Comparison of ENCODE assay signal across 25 cellular contexts in genomic region chr4:72318771-72319170, GRCh38.
DNase-seq lines count a peak whose midpoint lies in the region; ATAC-seq and TF ChIP-seq lines count a peak whose summit lies in the region.
"Had no signal": no experiment of that assay in that cellular context is flagged by ENCODE, and none has a peak within 500 bp of the region (broad histone marks: within the 10 kb centered on the region; RNA-seq: fewer than 3 reads in every experiment).

No MANE protein-coding gene starts in this region.

- intact Hi-C loops in PC-3 (cut with micrococcal nuclease) (loop anchor here (10.0 kb wide), 1 partner anchor 936 kb away; the partner anchor contains the start of gene ANKRD17), left lung (cut with DNase I) (no loop called here)

- no peaks in the 10 kb centered on the region for H4K20me1 ChIP-seq in PC-3 (ENCODE audit: low read length)

- POLR2A ChIA-PET in PC-3 (lab: Charles Lee; ENCODE audit: unreplicated experiment) = interaction anchor here (0.6 to 0.7 kb wide), 2 partner anchors 17 to 162 kb away, joined by 6 to 10 read pairs; no protein-coding TSS in a partner anchor

- no TSS peak for BruUV-seq in PC-3 (replicated peaks; lab: Mats Ljungman, UMichigan)

- no peak overlapping the region for H2AFZ ChIP-seq in PC-3 (ENCODE audit: low read length)

- no peak for TF ChIP-seq CTCF in PC-3 (conservative IDR thresholded peaks at IDR 0.05; ENCODE audit: low read depth, low read length)
- no peak for TF ChIP-seq CTCF in epithelial cell of esophagus (IDR thresholded peaks at IDR 0.05; ENCODE audit: insufficient read depth, low read depth, low read length, missing control alignments)
- TF ChIP-seq CTCF in left lung (IDR thresholded peaks at IDR 0.05) = no peak

- no peaks in the 10 kb centered on the region for H3K9me3 Mint-ChIP-seq in activated naive CD4-positive, alpha-beta T cell treated with anti-CD3 and anti-CD28 coated beads, Interleukin-2, amount 50 U/mL, for 72 hours
- H3K9me3 Mint-ChIP-seq in activated CD8-positive, alpha-beta memory T cell treated with anti-CD3 and anti-CD28 coated beads, Interleukin-2, amount 10 ng/mL, durations not matched to agents 7 days and 5 days (ENCODE audit: low read depth) = no peaks in the 10 kb centered on the region
- H3K9me3 Mint-ChIP-seq: activated B cell treated with CpG ODN at 0.5 μM for 24 hours; CD4-positive, alpha-beta T cell had no signal

- no peaks in the 10 kb centered on the region for H3K36me3 ChIP-seq in PC-3 (ENCODE audit: low read depth, low read length)
- no peaks in the 10 kb centered on the region for H3K36me3 ChIP-seq in left lung
- H3K36me3 ChIP-seq in H7 (replicated peaks; ENCODE audit: control insufficient read depth, insufficient read depth, low read length) = no peaks in the 10 kb centered on the region
- H3K36me3 ChIP-seq: prostate gland had no signal

- H3F3A ChIP-seq in PC-3 (ENCODE audit: low read length, unreplicated experiment) = peaks cover 15% of the 10 kb centered on the region

- H3K36me3 Mint-ChIP-seq in activated naive CD4-positive, alpha-beta T cell treated with anti-CD3 and anti-CD28 coated beads, Interleukin-2, amount 50 U/mL, for 72 hours = no peaks in the 10 kb centered on the region
- no peaks in the 10 kb centered on the region for H3K36me3 Mint-ChIP-seq in activated CD8-positive, alpha-beta memory T cell treated with anti-CD3 and anti-CD28 coated beads, Interleukin-2, amount 10 ng/mL, durations not matched to agents 7 days and 5 days

- ATAC-seq in PC-3 = peak; percentile 42
- ATAC-seq in left lung = peak; percentile 54
- ATAC-seq in activated naive CD4-positive, alpha-beta T cell treated with anti-CD3 and anti-CD28 coated beads, Interleukin-2, amount 50 U/mL, for 72 hours = no peak
- ATAC-seq in activated CD8-positive, alpha-beta memory T cell treated with anti-CD3 and anti-CD28 coated beads, Interleukin-2, amount 10 ng/mL, durations not matched to agents 7 days and 5 days = no peak

- H3K9me3 ChIP-seq in PC-3 (ENCODE audit: low read length) (no peaks in the 10 kb centered on the region), left lung (no peaks in the 10 kb centered on the region)
- H3K9me3 ChIP-seq: prostate gland had no signal

- peak overlapping the region; percentile 78 for H3K9ac ChIP-seq in PC-3 (ENCODE audit: low read length)

- H3K9me2 ChIP-seq in PC-3 (replicated peaks; ENCODE audit: low read length) = no peaks in the 10 kb centered on the region

- H3K4me3 ChIP-seq in PC-3 (ENCODE audit: low read length) (peak overlapping the region; percentile 26; the same call in 1 of the 2 replicates), epithelial cell of esophagus (ENCODE audit: low read length) (no peak overlapping the region), left lung (no peak overlapping the region), H7 (ENCODE audit: insufficient read depth, low read depth, low read length) (no peak overlapping the region)
- H3K4me3 ChIP-seq: lung, prostate gland had no signal

- no peaks in the 10 kb centered on the region for H3K79me2 ChIP-seq in PC-3 (ENCODE audit: low read length)

- CTCF ChIA-PET in PC-3 (lab: Charles Lee) = interaction anchor here (0.7 kb wide), 1 partner anchor 177 kb away, joined by 3 read pairs; no protein-coding TSS in a partner anchor
- CTCF ChIA-PET in activated CD8-positive, alpha-beta memory T cell treated with anti-CD3 and anti-CD28 coated beads, Interleukin-2, amount 10 ng/mL, durations not matched to agents 7 days and 5 days (lab: Charles Lee) = no interaction called here

- H3K4me1 ChIP-seq in PC-3 (ENCODE audit: insufficient read depth, low read length) (peaks cover 51% of the 10 kb centered on the region), left lung (no peaks in the 10 kb centered on the region)
- H3K4me1 ChIP-seq: prostate gland had no signal

- H3K4me3 Mint-ChIP-seq in activated CD8-positive, alpha-beta memory T cell treated with anti-CD3 and anti-CD28 coated beads, Interleukin-2, amount 10 ng/mL, durations not matched to agents 7 days and 5 days = no peak overlapping the region
- H3K4me3 Mint-ChIP-seq: activated B cell treated with CpG ODN at 0.5 μM for 24 hours; CD4-positive, alpha-beta T cell had no signal

- H3K4me1 Mint-ChIP-seq in activated CD8-positive, alpha-beta memory T cell treated with anti-CD3 and anti-CD28 coated beads, Interleukin-2, amount 10 ng/mL, durations not matched to agents 7 days and 5 days = peaks cover 16% of the 10 kb centered on the region
- H3K4me1 Mint-ChIP-seq: activated B cell treated with CpG ODN at 0.5 μM for 24 hours had no signal

- peak overlapping the region; percentile 98 for H3K27ac ChIP-seq in PC-3 (ENCODE audit: low read length)
- no peak overlapping the region for H3K27ac ChIP-seq in left lung
- H3K27ac ChIP-seq: HL-60, prostate gland had no signal

- peak; percentile 53 for DNase-seq in Caki2 (ENCODE audit: low read depth)
- DNase-seq in PC-3 = peak; percentile 75
- peak; percentile 80 for DNase-seq in epithelial cell of esophagus (ENCODE audit: low read depth)
- no peak for DNase-seq in left lung
- DNase-seq in H7 = no peak
- no peak for DNase-seq in activated naive CD4-positive, alpha-beta T cell treated with anti-CD3 and anti-CD28 coated beads, Interleukin-2, amount 50 U/mL, for 72 hours (ENCODE audit: low spot score in 2 of 2)
- DNase-seq in activated CD8-positive, alpha-beta memory T cell treated with anti-CD3 and anti-CD28 coated beads, Interleukin-2, amount 10 ng/mL, durations not matched to agents 7 days and 5 days = no peak
- no peak for DNase-seq in NCI-H1436 (lab: John Stamatoyannopoulos, UW)
- DNase-seq: activated B cell treated with CpG ODN at 0.5 μM for 24 hours; activated CD4-positive, alpha-beta T cell treated with anti-CD3 and anti-CD28 coated beads, Interleukin-2, amount 50 U/mL, for 48 hours; activated effector memory CD4-positive, alpha-beta T cell treated with Interleukin-2 at 50 U/mL for 16 hours; CD4-positive, alpha-beta T cell; dermis blood vessel endothelial cell; DMS153; hippocampal formation; IMR-90; NCI-H1436 treated with DMSO at 0.1 percent for 48 hours; NCI-H2171; NCI-H526 treated with DMSO at 0.1 percent for 48 hours; Right ventricle myocardium superior; substantia nigra; T1000 had no signal

- H3K27ac Mint-ChIP-seq in activated naive CD4-positive, alpha-beta T cell treated with anti-CD3 and anti-CD28 coated beads, Interleukin-2, amount 50 U/mL, for 72 hours = no peak overlapping the region
- H3K27ac Mint-ChIP-seq in activated CD8-positive, alpha-beta memory T cell treated with anti-CD3 and anti-CD28 coated beads, Interleukin-2, amount 10 ng/mL, durations not matched to agents 7 days and 5 days = no peak overlapping the region
- H3K27ac Mint-ChIP-seq: activated B cell treated with CpG ODN at 0.5 μM for 24 hours; CD4-positive, alpha-beta T cell had no signal

- in situ Hi-C loops in Caki2 (cut with HindIII; ENCODE audit: low pct_unique_long_range_greater_than_20kb, low sequenced_read_pairs) = no loop called here

- peaks cover 8% of the 10 kb centered on the region for H3K27me3 Mint-ChIP-seq in activated CD8-positive, alpha-beta memory T cell treated with anti-CD3 and anti-CD28 coated beads, Interleukin-2, amount 10 ng/mL, durations not matched to agents 7 days and 5 days

- peak overlapping the region; percentile 72 for H3K4me2 ChIP-seq in PC-3 (ENCODE audit: low read length)

- H3K27me3 ChIP-seq in PC-3 (ENCODE audit: low read length) (no peaks in the 10 kb centered on the region), left lung (no peaks in the 10 kb centered on the region), H7 (ENCODE audit: control insufficient read depth, insufficient read depth, low read length) (no peaks in the 10 kb centered on the region)

Comparison
In these comparisons a context has a peak if more than half of its experiments do, and no peak if none do; other contexts are left out.
1. DNase-seq: peak in Caki2 (single experiment), PC-3 (single experiment) and epithelial cell of esophagus (single experiment); none in left lung (0 of 2), H7 (single experiment), activated naive CD4-positive, alpha-beta T cell treated with anti-CD3 and anti-CD28 coated beads, Interleukin-2, amount 50 U/mL, for 72 hours (0 of 2), activated CD8-positive, alpha-beta memory T cell treated with anti-CD3 and anti-CD28 coated beads, Interleukin-2, amount 10 ng/mL, durations not matched to agents 7 days and 5 days (single experiment) and NCI-H1436 (single experiment).
2. ATAC-seq: peak in PC-3 (single experiment) and left lung (single experiment); none in activated naive CD4-positive, alpha-beta T cell treated with anti-CD3 and anti-CD28 coated beads, Interleukin-2, amount 50 U/mL, for 72 hours (0 of 2) and activated CD8-positive, alpha-beta memory T cell treated with anti-CD3 and anti-CD28 coated beads, Interleukin-2, amount 10 ng/mL, durations not matched to agents 7 days and 5 days (single experiment).